ENCODE assay signal across 22 cellular contexts in genomic region chr17:8835106-8835505, GRCh38. TPM values are rescaled to one million over a fixed set of nuclear protein-coding genes. Genes with fewer than 3 reads are reported as not detected.
DNase-seq lines count a peak whose midpoint lies in the region; ATAC-seq, FAIRE-seq and TF ChIP-seq lines count a peak whose summit lies in the region.
"Had no signal": no experiment of that assay in that cellular context is flagged by ENCODE, and none has a peak within 500 bp of the region (broad histone marks: within the 10 kb centered on the region; RNA-seq: fewer than 3 reads in every experiment).

No MANE protein-coding gene starts in this region.

- no peaks in the 10 kb centered on the region; the same call in 1 of the 2 replicates for H3K79me2 ChIP-seq in GM12878 (ENCODE audit: control insufficient read depth, insufficient read depth, low read length)

- in situ Hi-C loops in GM12878 (cut with MboI) = no loop called here

- RAD21 ChIA-PET in GM12878 (lab: Charles Lee; ENCODE audit: unreplicated experiment) = interaction anchor here (1.0 kb wide), 1 partner anchor 11 kb away, joined by 3 read pairs; no protein-coding TSS in a partner anchor

- H2AFZ ChIP-seq in GM12878 (ENCODE audit: control insufficient read depth, low read depth, low read length) = no peak overlapping the region
- H2AFZ ChIP-seq: GM23248 had no signal

- WGBS in GM12878 (ENCODE audit: insufficient coverage, insufficient replicate concordance, low lambda C conversion rate, missing lambda C conversion rate) = 86% methylated on average over 14 of the region's 14 CpGs

- no peaks in the 10 kb centered on the region; the same call in 2 of the 3 replicates for H3K9me3 ChIP-seq in GM12878 (replicated peaks; ENCODE audit: control insufficient read depth, insufficient read depth, low read length)
- H3K9me3 ChIP-seq: A549 had no signal

- FAIRE-seq in GM12878 (lab: Jason Lieb, UNC) = no peak
- FAIRE-seq: A549, D721Med, H54, HepG2, HTR-8/SVneo had no signal

- no peak overlapping the region for H3K4me3 ChIP-seq in GM12878
- no peak overlapping the region for H3K4me3 ChIP-seq in coronary artery
- H3K4me3 ChIP-seq: A549, GM23248 had no signal

- H3K4me1 Mint-ChIP-seq in activated CD8-positive, alpha-beta memory T cell treated with anti-CD3 and anti-CD28 coated beads, Interleukin-2, amount 10 ng/mL, durations not matched to agents 7 days and 5 days = no peaks in the 10 kb centered on the region
- H3K4me1 Mint-ChIP-seq: CD14-positive monocyte had no signal

- CTCF ChIA-PET in activated CD8-positive, alpha-beta memory T cell treated with anti-CD3 and anti-CD28 coated beads, Interleukin-2, amount 10 ng/mL, durations not matched to agents 7 days and 5 days (lab: Charles Lee) = no interaction called here
- CTCF ChIA-PET in GM12878 (lab: Yijun Ruan, JAX) = interaction anchor here (0.6 to 1.4 kb wide), 3 partner anchors 11 to 917 kb away, joined by 3 read pairs; no protein-coding TSS in a partner anchor

- peaks cover 56 to 72% of the 10 kb centered on the region in 2 experiments for H3K36me3 ChIP-seq in GM12878 (ENCODE audit: control insufficient read depth in 2 of 2, insufficient read depth in 2 of 2, low read length in 1 of 2)

- TF ChIP-seq EP300 in GM12878 (IDR thresholded peaks at IDR 0.05; ENCODE audit: borderline replicate concordance in 1 of 2, control insufficient read depth in 1 of 2, low read depth in 2 of 2, low read length in 2 of 2) = no peak

- intact Hi-C loops in GM12878 (cut with micrococcal nuclease; ENCODE audit: unreplicated experiment) = no loop called here

- no peak overlapping the region for H3K9ac ChIP-seq in GM12878 (ENCODE audit: control insufficient read depth, insufficient read depth, low read length)
- H3K9ac ChIP-seq: GM23248 had no signal

- no peaks in the 10 kb centered on the region for H3K27me3 Mint-ChIP-seq in activated CD8-positive, alpha-beta memory T cell treated with anti-CD3 and anti-CD28 coated beads, Interleukin-2, amount 10 ng/mL, durations not matched to agents 7 days and 5 days

- ATAC-seq in activated CD8-positive, alpha-beta memory T cell treated with anti-CD3 and anti-CD28 coated beads, Interleukin-2, amount 10 ng/mL, durations not matched to agents 7 days and 5 days = no peak
- ATAC-seq in GM12878 = no peak
- no peak for ATAC-seq in esophagus mucosa
- ATAC-seq: A549; CD8-positive, alpha-beta T cell; HCT116; HepG2 had no signal

- H3K4me3 Mint-ChIP-seq in activated CD8-positive, alpha-beta memory T cell treated with anti-CD3 and anti-CD28 coated beads, Interleukin-2, amount 10 ng/mL, durations not matched to agents 7 days and 5 days = no peak overlapping the region
- H3K4me3 Mint-ChIP-seq: CD14-positive monocyte; CD8-positive, alpha-beta T cell had no signal

- TF ChIP-seq CTCF in GM12878 (IDR thresholded peaks at IDR 0.05 in 2 of 3, conservative IDR thresholded peaks at IDR 0.05 in 1 of 3; ENCODE audit: control insufficient read depth in 2 of 3, extremely low read depth in 1 of 3, insufficient read depth in 1 of 3, low read depth in 3 of 3, low read length in 3 of 3) (no peak), coronary artery (IDR thresholded peaks at IDR 0.05) (no peak)

- H3K4me2 ChIP-seq in GM12878 (ENCODE audit: control insufficient read depth, insufficient read depth) = no peak overlapping the region
- H3K4me2 ChIP-seq: A549 had no signal

- DNase-seq in activated CD8-positive, alpha-beta memory T cell treated with anti-CD3 and anti-CD28 coated beads, Interleukin-2, amount 10 ng/mL, durations not matched to agents 7 days and 5 days = peak; percentile 7
- DNase-seq in GM12878 (ENCODE audit: low read depth, low spot score) = no peak
- peak; percentile 4 for DNase-seq in mucosa of gallbladder (ENCODE audit: low spot score)
- no peak for DNase-seq in SHP77 treated with DMSO at 0.1 percent for 48 hours (lab: John Stamatoyannopoulos, UW)
- DNase-seq in coronary artery (ENCODE audit: low spot score) = no peak
- DNase-seq: COR-L47, DMS153, DMS79 treated with DMSO at 0.1 percent for 48 hours, EL, GDM1, GM23248 had no signal

- TF ChIP-seq RAD21 in GM12878 (IDR thresholded peaks at IDR 0.05; ENCODE audit: insufficient read depth, low read depth, low read length) = no peak

- H3K36me3 Mint-ChIP-seq in activated CD8-positive, alpha-beta memory T cell treated with anti-CD3 and anti-CD28 coated beads, Interleukin-2, amount 10 ng/mL, durations not matched to agents 7 days and 5 days = peaks cover 2% of the 10 kb centered on the region
- H3K36me3 Mint-ChIP-seq: CD8-positive, alpha-beta T cell had no signal

- H3K4me1 ChIP-seq in GM12878 (ENCODE audit: control insufficient read depth, insufficient read depth, low read length) = no peaks in the 10 kb centered on the region
- H3K4me1 ChIP-seq: A549 had no signal

- peak; percentile 35; the same call in 1 of the 2 replicates for TF ChIP-seq POLR2A in GM12878 (IDR thresholded peaks at IDR 0.05; ENCODE audit: low read depth, low read length)

- H3K27ac Mint-ChIP-seq in activated CD8-positive, alpha-beta memory T cell treated with anti-CD3 and anti-CD28 coated beads, Interleukin-2, amount 10 ng/mL, durations not matched to agents 7 days and 5 days = no peak overlapping the region
- H3K27ac Mint-ChIP-seq: CD8-positive, alpha-beta T cell had no signal

- H3K27ac ChIP-seq in GM12878 (ENCODE audit: control insufficient read depth, insufficient read depth) (no peak overlapping the region), coronary artery (no peak overlapping the region)
- H3K27ac ChIP-seq: A549, GM23248 had no signal

- BruUV-seq in GM12878 (replicated peaks; lab: Mats Ljungman, UMichigan) = no TSS peak

- no peaks in the 10 kb centered on the region for H4K20me1 ChIP-seq in GM12878 (ENCODE audit: control insufficient read depth, insufficient read depth)

- no peaks in the 10 kb centered on the region for H3K9me3 Mint-ChIP-seq in activated CD8-positive, alpha-beta memory T cell treated with anti-CD3 and anti-CD28 coated beads, Interleukin-2, amount 10 ng/mL, durations not matched to agents 7 days and 5 days (ENCODE audit: low read depth)
- H3K9me3 Mint-ChIP-seq: CD8-positive, alpha-beta T cell had no signal

- POLR2A ChIA-PET in GM12878 (lab: Charles Lee) = interaction anchor here (0.6 kb wide), 1 partner anchor 9 kb away, joined by 3 read pairs; no protein-coding TSS in a partner anchor

- SMC1A ChIA-PET in GM12878 (lab: Charles Lee; ENCODE audit: uncharacterized antibody, unreplicated experiment) = interaction anchor here (1.2 kb wide), 1 partner anchor 28 kb away, joined by 3 read pairs; no protein-coding TSS in a partner anchor

- no peaks in the 10 kb centered on the region for H3K27me3 ChIP-seq in GM12878 (replicated peaks in 1 of 2; ENCODE audit: control insufficient read depth in 2 of 2, insufficient read depth in 2 of 2, low read length in 1 of 2)

TF ChIP-seq in GM12878, 131 proteins besides CTCF, POLR2A, EP300 and RAD21 (continues in another document):
- TF ChIP-seq NR2C1 (IDR thresholded peaks at IDR 0.05) (no peak), CBFB (IDR thresholded peaks at IDR 0.05; ENCODE audit: low read depth) (no peak), SP1 (IDR thresholded peaks at IDR 0.05; ENCODE audit: low read depth, low read length) (no peak), NBN (IDR thresholded peaks at IDR 0.05) (no peak)

RNA-seq across cellular contexts. Expression of gene PIK3R6, which starts 32.4 kb away (rescaled TPM):
- 1 to 10 TPM; 1.3 to 4.9 TPM for total RNA-seq in activated CD8-positive, alpha-beta memory T cell treated with anti-CD3 and anti-CD28 coated beads, Interleukin-2, amount 10 ng/mL, durations not matched to agents 7 days and 5 days
- total RNA-seq in GM12878 (2013; cell fraction: nucleolus; rRNA removed) = 293 and 314 TPM in 2 replicates
- total RNA-seq in GM12878 (2014; rRNA removed) = 40.3 and 44.7 TPM in 2 replicates
- 26.4 and 27.9 TPM in 2 replicates for total RNA-seq in GM12878 (2014; rRNA removed; fragmentation: Illumina TruSeq; extraction: Trizol)
- total RNA-seq in GM12878 (2021) = 76.7 and 81.7 TPM in 2 replicates
- polyA plus RNA-seq in GM12878 (2011; ENCODE audit: low read depth) = 68.9 TPM
- 73.5 and 146 TPM in 2 replicates for polyA plus RNA-seq in GM12878 (2011; rRNA removed)
- 164 and 182 TPM in 2 replicates for polyA plus RNA-seq in GM12878 (2011; cell fraction: cytosol; rRNA removed)
- 666 and 871 TPM in 2 replicates for polyA plus RNA-seq in GM12878 (2011; cell fraction: nucleus; rRNA removed)
- polyA plus RNA-seq in GM12878 (2012) = 144 and 184 TPM in 2 replicates
- polyA plus RNA-seq in GM12878 (2014; fragmentation: Illumina TruSeq; extraction: Trizol) = 31.6 and 54.7 TPM in 2 replicates
- polyA plus RNA-seq in GM12878 (2014; fragmentation: Nextera tagmentation; extraction: Ambion mirVana) = 1 to 10 TPM; 6.7 to 7.4 TPM
- 86.5 and 99.8 TPM in 2 replicates for polyA plus RNA-seq in GM12878 (2014; rRNA removed)
- 100 to 1,000 TPM; 103 to 109 TPM for polyA plus RNA-seq in GM12878 (2016; fragmentation: Nextera tagmentation; extraction: Ambion mirVana)
- polyA minus RNA-seq in GM12878 (2011; rRNA and poly(A)+ RNA removed) = 99.0 and 156 TPM in 2 replicates
- 50.8 and 58.4 TPM in 2 replicates for polyA minus RNA-seq in GM12878 (2011; cell fraction: cytosol; rRNA and poly(A)+ RNA removed)
- 143 and 160 TPM in 2 replicates for polyA minus RNA-seq in GM12878 (2011; cell fraction: nucleus; rRNA and poly(A)+ RNA removed)
- 2.8 TPM for total RNA-seq in mucosa of gallbladder
- total RNA-seq in esophagus mucosa = 0.16 TPM
- total RNA-seq: HepG2 had no signal
- polyA plus RNA-seq: A549, AG04450, BJ, HepG2 had no signal

RNA-seq across cellular contexts. Expression of gene MFSD6L, which starts 35.9 kb away (rescaled TPM):
- total RNA-seq in activated CD8-positive, alpha-beta memory T cell treated with anti-CD3 and anti-CD28 coated beads, Interleukin-2, amount 10 ng/mL, durations not matched to agents 7 days and 5 days = under 1 TPM; 0.12 to 0.38 TPM
- total RNA-seq in GM12878 (2013; cell fraction: nucleolus; rRNA removed) = 51.1 and 52.2 TPM in 2 replicates
- total RNA-seq in GM12878 (2014; rRNA removed) (1.5 and 1.8 TPM in 2 replicates), GM12878 (2014; rRNA removed; fragmentation: Illumina TruSeq; extraction: Trizol) (1.3 and 1.4 TPM in 2 replicates), GM12878 (2021) (2.8 and 3.1 TPM in 2 replicates), mucosa of gallbladder (2.9 TPM), esophagus mucosa (0.72 TPM)
- 1.3 TPM for polyA plus RNA-seq in GM12878 (2011; ENCODE audit: low read depth)
- polyA plus RNA-seq in GM12878 (2011; rRNA removed) (0.76 and 1.2 TPM in 2 replicates), GM12878 (2014; fragmentation: Illumina TruSeq; extraction: Trizol) (0.33 and 0.94 TPM in 2 replicates), GM12878 (2014; fragmentation: Nextera tagmentation; extraction: Ambion mirVana) (under 1 TPM; 0.39 to 0.49 TPM), GM12878 (2014; rRNA removed) (1.9 and 2.5 TPM in 2 replicates), GM12878 (2016; fragmentation: Nextera tagmentation; extraction: Ambion mirVana) (under 1 TPM; 0.40 to 0.67 TPM)
- polyA plus RNA-seq in GM12878 (2011; cell fraction: cytosol; rRNA removed) = 1.1 and 1.5 TPM in 2 replicates
- polyA plus RNA-seq in GM12878 (2011; cell fraction: nucleus; rRNA removed) = 8.7 and 9.7 TPM in 2 replicates
- polyA plus RNA-seq in GM12878 (2012) = 2.2 and 2.5 TPM in 2 replicates
- 2.9 and 6.6 TPM in 2 replicates for polyA minus RNA-seq in GM12878 (2011; rRNA and poly(A)+ RNA removed)
- polyA minus RNA-seq in GM12878 (2011; cell fraction: cytosol; rRNA and poly(A)+ RNA removed) = 0.83 TPM in 1 of 2 replicates, not detected in the other
- 5.7 and 12.0 TPM in 2 replicates for polyA minus RNA-seq in GM12878 (2011; cell fraction: nucleus; rRNA and poly(A)+ RNA removed)
- total RNA-seq: CD8-positive, alpha-beta T cell; GM23248; HepG2 had no signal
- polyA plus RNA-seq: A549, AG04450, BJ, GM23248, HepG2 had no signal

Comparison
In these comparisons a context has a peak if more than half of its experiments do, and no peak if none do; other contexts are left out.
1. DNase-seq: peak in activated CD8-positive, alpha-beta memory T cell treated with anti-CD3 and anti-CD28 coated beads, Interleukin-2, amount 10 ng/mL, durations not matched to agents 7 days and 5 days (single experiment) and mucosa of gallbladder (single experiment); none in GM12878 (single experiment), SHP77 treated with DMSO at 0.1 percent for 48 hours (single experiment) and coronary artery (single experiment).